8 cellular contexts compared by ENCODE assay signal in genomic region chr19:47858231-47858630, GRCh38. TPM values are rescaled to one million over a fixed set of nuclear protein-coding genes. Genes with fewer than 3 reads are reported as not detected.
"Had no signal": no experiment of that assay in that cellular context is flagged by ENCODE, and none has a peak within 500 bp of the region (broad histone marks: within the 10 kb centered on the region; RNA-seq: fewer than 3 reads in every experiment).

No MANE protein-coding gene starts in this region.

RNA-seq across cellular contexts. Expression of gene TPRX2, which starts 0.8 kb away (rescaled TPM):
- total RNA-seq: activated CD4-positive, alpha-beta T cell treated with anti-CD3 and anti-CD28 coated beads, Interleukin-2, amount 10 ng/mL, durations not matched to agents 7 days and 5 days; astrocyte; hepatocyte; liver; neural crest cell; pancreas; thoracic aorta; urinary bladder had no signal
- polyA plus RNA-seq: hepatocyte, liver, pancreas, urinary bladder had no signal

RNA-seq across cellular contexts. Expression of gene SULT2A1, which starts 27.9 kb away (rescaled TPM):
- total RNA-seq: activated CD4-positive, alpha-beta T cell treated with anti-CD3 and anti-CD28 coated beads, Interleukin-2, amount 10 ng/mL, durations not matched to agents 7 days and 5 days; astrocyte; neural crest cell; thoracic aorta had no signal
- polyA plus RNA-seq: pancreas had no signal

RNA-seq across cellular contexts. Expression of gene CRX, which starts 36.5 kb away (rescaled TPM):
- total RNA-seq: activated CD4-positive, alpha-beta T cell treated with anti-CD3 and anti-CD28 coated beads, Interleukin-2, amount 10 ng/mL, durations not matched to agents 7 days and 5 days; astrocyte; hepatocyte; liver; neural crest cell; pancreas; thoracic aorta; urinary bladder had no signal
- polyA plus RNA-seq: pancreas, urinary bladder had no signal

RNA-seq across cellular contexts. Expression of gene TPRX1, which starts 53.9 kb away (rescaled TPM):
- total RNA-seq: activated CD4-positive, alpha-beta T cell treated with anti-CD3 and anti-CD28 coated beads, Interleukin-2, amount 10 ng/mL, durations not matched to agents 7 days and 5 days; astrocyte; hepatocyte; liver; neural crest cell; pancreas; thoracic aorta; urinary bladder had no signal
- polyA plus RNA-seq: hepatocyte, liver, pancreas, urinary bladder had no signal
